ENCODE assay signal across 10 cellular contexts in the genomic region with DNA sequence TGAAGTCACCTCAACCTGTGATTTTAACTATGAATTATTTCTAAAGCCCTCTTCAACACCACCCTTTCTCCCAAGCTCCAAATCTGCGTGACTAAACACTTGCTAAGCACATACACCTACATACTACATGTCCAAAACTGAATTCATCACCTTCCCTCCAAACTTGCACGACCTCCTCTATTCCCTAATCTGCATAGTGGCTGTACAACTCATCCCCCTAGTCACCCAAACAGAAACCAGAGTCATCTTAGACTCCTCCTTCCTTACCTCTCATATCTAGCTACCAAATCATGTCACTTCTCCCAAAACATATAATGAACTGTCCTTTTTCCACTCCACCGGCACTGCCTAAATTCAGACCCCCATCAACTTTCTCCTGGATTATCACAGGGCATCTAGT. TPM values are rescaled to one million over a fixed set of nuclear protein-coding genes. Genes with fewer than 3 reads are reported as not detected.
DNase-seq lines count a peak whose midpoint lies in the region; ATAC-seq lines count a peak whose summit lies in the region.
"Had no signal": no experiment of that assay in that cellular context is flagged by ENCODE, and none has a peak within 500 bp of the region (broad histone marks: within the 10 kb centered on the region; RNA-seq: fewer than 3 reads in every experiment).

No MANE protein-coding gene starts in this region.

- DNase-seq in stimulated activated CD4-positive, alpha-beta T cell treated with anti-CD3 and anti-CD28 coated beads, Interleukin-15, amount 100 ng/mL, for 24 hours, result peak; percentile 21
- DNase-seq in stimulated activated CD4-positive, alpha-beta T cell treated with anti-CD3 and anti-CD28 coated beads, Interleukin-4, amount 100 ng/mL, for 1 hour, result no peak
- DNase-seq in OCI-M1 (lab: John Stamatoyannopoulos, UW) (peak; percentile 33), NOMO-1 (lab: John Stamatoyannopoulos, UW; ENCODE audit: unreplicated experiment in 2 of 2) (no peak), left ventricle myocardium superior (no peak)
- DNase-seq in stimulated activated naive CD8-positive, alpha-beta T cell treated with anti-CD3 and anti-CD28 coated beads, Interleukin-15, Interleukin-2, amounts not matched to agents 100 U/mL and 50 U/mL, for 24 hours, result no peak
- DNase-seq: NCI-H526, stomach had no signal

- intact Hi-C loops in left ventricle myocardium superior (cut with micrococcal nuclease), result no loop called here

- ATAC-seq in HG02610 (IDR thresholded peaks at IDR 0.05; ENCODE audit: unreplicated experiment) (peak; percentile 88), HG03097 (IDR thresholded peaks at IDR 0.05; ENCODE audit: low FRiP score, unreplicated experiment) (no peak), left ventricle myocardium superior (no peak)
- peak; percentile 95 for ATAC-seq in stimulated activated naive CD8-positive, alpha-beta T cell treated with anti-CD3 and anti-CD28 coated beads, Interleukin-15, Interleukin-2, amounts not matched to agents 100 U/mL and 50 U/mL, for 24 hours

RNA-seq across cellular contexts. Expression of gene ARHGAP21, which starts 16.2 kb away (rescaled TPM):
- total RNA-seq in left ventricle myocardium superior, result 57.9 TPM

Comparison
In these comparisons a context has a peak if more than half of its experiments do, and no peak if none do; other contexts are left out.
1. DNase-seq: peak in stimulated activated CD4-positive, alpha-beta T cell treated with anti-CD3 and anti-CD28 coated beads, Interleukin-15, amount 100 ng/mL, for 24 hours (single experiment) and OCI-M1 (single experiment); none in stimulated activated CD4-positive, alpha-beta T cell treated with anti-CD3 and anti-CD28 coated beads, Interleukin-4, amount 100 ng/mL, for 1 hour (single experiment), stimulated activated naive CD8-positive, alpha-beta T cell treated with anti-CD3 and anti-CD28 coated beads, Interleukin-15, Interleukin-2, amounts not matched to agents 100 U/mL and 50 U/mL, for 24 hours (single experiment), NOMO-1 (0 of 2) and left ventricle myocardium superior (single experiment).
2. ATAC-seq: peak in HG02610 (single experiment) and stimulated activated naive CD8-positive, alpha-beta T cell treated with anti-CD3 and anti-CD28 coated beads, Interleukin-15, Interleukin-2, amounts not matched to agents 100 U/mL and 50 U/mL, for 24 hours (single experiment); none in HG03097 (single experiment) and left ventricle myocardium superior (single experiment).